Comparison of ENCODE assay signal across 1 cellular context in the genomic region with DNA sequence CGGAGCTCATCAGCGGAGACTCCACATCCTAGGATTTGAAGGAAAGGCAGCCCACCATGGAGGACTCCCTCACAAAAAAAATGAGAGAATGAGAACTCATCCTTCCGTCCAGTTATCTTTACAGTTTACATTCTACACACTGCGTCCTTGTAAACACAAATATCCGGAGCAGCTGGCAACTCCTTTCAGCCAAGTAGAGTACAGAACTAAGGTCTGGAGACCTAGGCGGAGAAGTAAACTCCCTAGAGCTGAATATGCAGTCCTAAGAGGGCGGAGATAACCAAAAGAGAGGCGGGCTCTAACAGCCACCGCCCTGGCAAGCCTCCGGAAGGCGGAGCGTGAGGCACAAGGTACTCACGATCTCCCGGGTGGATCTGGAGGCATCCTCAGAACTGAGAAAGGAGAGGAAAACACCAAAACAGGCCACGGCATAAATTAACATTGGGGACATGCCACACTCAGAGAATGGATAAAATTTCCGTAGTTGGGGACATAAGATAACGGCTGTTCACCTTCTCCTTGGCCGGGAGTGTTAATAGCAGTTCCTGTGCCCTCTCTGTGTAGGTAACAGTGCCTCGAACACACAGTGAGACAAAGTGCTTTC.
A peak's percentile ranks its signal among the peaks of the same experiment; 100 is the strongest.
TF ChIP-seq lines count a peak whose summit lies in the region.

No MANE protein-coding gene starts in this region.

TF ChIP-seq in HEK293, 187 proteins besides CTCF, POLR2A, EP300 and RAD21 (continued from another document and continues in another):
- TF ChIP-seq, protein P1, sequence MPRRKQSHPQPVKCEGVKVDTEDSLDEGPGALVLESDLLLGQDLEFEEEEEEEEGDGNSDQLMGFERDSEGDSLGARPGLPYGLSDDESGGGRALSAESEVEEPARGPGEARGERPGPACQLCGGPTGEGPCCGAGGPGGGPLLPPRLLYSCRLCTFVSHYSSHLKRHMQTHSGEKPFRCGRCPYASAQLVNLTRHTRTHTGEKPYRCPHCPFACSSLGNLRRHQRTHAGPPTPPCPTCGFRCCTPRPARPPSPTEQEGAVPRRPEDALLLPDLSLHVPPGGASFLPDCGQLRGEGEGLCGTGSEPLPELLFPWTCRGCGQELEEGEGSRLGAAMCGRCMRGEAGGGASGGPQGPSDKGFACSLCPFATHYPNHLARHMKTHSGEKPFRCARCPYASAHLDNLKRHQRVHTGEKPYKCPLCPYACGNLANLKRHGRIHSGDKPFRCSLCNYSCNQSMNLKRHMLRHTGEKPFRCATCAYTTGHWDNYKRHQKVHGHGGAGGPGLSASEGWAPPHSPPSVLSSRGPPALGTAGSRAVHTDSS (tag by site-specific recombination; IDR thresholded peaks at IDR 0.05) = no peak
- TF ChIP-seq SP7 (tag by site-specific recombination; IDR thresholded peaks at IDR 0.05) = 0 out of 2 replicates have a peak, but pooled peaks have one; percentile 35
- TF ChIP-seq ZNF596 (tag by site-specific recombination; IDR thresholded peaks at IDR 0.05) = no peak
- peak; percentile 56; the same call in 1 of the 2 replicates for TF ChIP-seq ZNF394 (tag by site-specific recombination; IDR thresholded peaks at IDR 0.05; ENCODE audit: borderline replicate concordance)
- TF ChIP-seq ZNF362 (tag by site-specific recombination; IDR thresholded peaks at IDR 0.05) = no peak
- TF ChIP-seq IKZF3 (tag by site-specific recombination; IDR thresholded peaks at IDR 0.05) = peak; percentile 81; the same call in 1 of the 2 replicates
- TF ChIP-seq ZNF2 (tag by site-specific recombination; IDR thresholded peaks at IDR 0.05) = peak; percentile 35; the same call in 1 of the 2 replicates
- TF ChIP-seq ZEB2 (tag by site-specific recombination; IDR thresholded peaks at IDR 0.05) = peak; percentile 52; the same call in 1 of the 2 replicates
- no peak for TF ChIP-seq ZFP41 (tag by site-specific recombination; IDR thresholded peaks at IDR 0.05; ENCODE audit: borderline replicate concordance)
- no peak for TF ChIP-seq ZFP37 (tag by site-specific recombination; IDR thresholded peaks at IDR 0.05)
- no peak for TF ChIP-seq ZFP3 (tag by site-specific recombination; IDR thresholded peaks at IDR 0.05; ENCODE audit: low read depth)
- TF ChIP-seq ZBTB17 (tag by site-specific recombination; IDR thresholded peaks at IDR 0.05) = peak; percentile 99
- peak; percentile 90 for TF ChIP-seq PRDM10 (tag by site-specific recombination; IDR thresholded peaks at IDR 0.05)
- no peak for TF ChIP-seq KLF1 (tag by site-specific recombination; IDR thresholded peaks at IDR 0.05)
- TF ChIP-seq ZNF433 (tag by site-specific recombination; IDR thresholded peaks at IDR 0.05; ENCODE audit: low read depth) = no peak
- TF ChIP-seq ZNF600 (tag by site-specific recombination; IDR thresholded peaks at IDR 0.05) = peak; percentile 87
- peak; percentile 62; the same call in 1 of the 2 replicates for TF ChIP-seq ZBTB7A (tag by site-specific recombination; IDR thresholded peaks at IDR 0.05; ENCODE audit: low read depth)
- 0 out of 2 replicates have a peak, but pooled peaks have one; percentile 44 for TF ChIP-seq KLF16 (tag by site-specific recombination; IDR thresholded peaks at IDR 0.05)
- no peak for TF ChIP-seq ZBTB21 (tag by site-specific recombination; IDR thresholded peaks at IDR 0.05)
- TF ChIP-seq ZNF555 (tag by site-specific recombination; conservative IDR thresholded peaks at IDR 0.05) = no peak
- no peak for TF ChIP-seq ZNF548 (tag by site-specific recombination; IDR thresholded peaks at IDR 0.05)
- TF ChIP-seq ZNF366 (tag by site-specific recombination; conservative IDR thresholded peaks at IDR 0.05) = peak; percentile 66
- TF ChIP-seq ZBTB1 (tag by site-specific recombination; IDR thresholded peaks at IDR 0.05) = no peak
- TF ChIP-seq ZSCAN23 (tag by site-specific recombination; IDR thresholded peaks at IDR 0.05) = no peak
- TF ChIP-seq GLIS1 (tag by site-specific recombination; IDR thresholded peaks at IDR 0.05) = peak; percentile 53; the same call in 1 of the 2 replicates
- peak; percentile 46 for TF ChIP-seq WT1 (tag by site-specific recombination; IDR thresholded peaks at IDR 0.05)
- peak; percentile 32; the same call in 1 of the 2 replicates for TF ChIP-seq ZNF639 (tag by site-specific recombination; IDR thresholded peaks at IDR 0.05)
- peak; percentile 31; the same call in 1 of the 2 replicates for TF ChIP-seq ZNF629 (tag by site-specific recombination; IDR thresholded peaks at IDR 0.05)
- peak; percentile 11; the same call in 1 of the 2 replicates for TF ChIP-seq ZNF660 (tag by site-specific recombination; IDR thresholded peaks at IDR 0.05)
- TF ChIP-seq GLIS2 (tag by site-specific recombination; IDR thresholded peaks at IDR 0.05) = no peak
- no peak for TF ChIP-seq ZNF510 (tag by site-specific recombination; IDR thresholded peaks at IDR 0.05; ENCODE audit: insufficient replicate concordance)
- TF ChIP-seq ZNF140 (tag by site-specific recombination; IDR thresholded peaks at IDR 0.05) = no peak
- no peak for TF ChIP-seq ZNF19 (tag by site-specific recombination; IDR thresholded peaks at IDR 0.05; ENCODE audit: low read depth)
- TF ChIP-seq, protein P2, sequence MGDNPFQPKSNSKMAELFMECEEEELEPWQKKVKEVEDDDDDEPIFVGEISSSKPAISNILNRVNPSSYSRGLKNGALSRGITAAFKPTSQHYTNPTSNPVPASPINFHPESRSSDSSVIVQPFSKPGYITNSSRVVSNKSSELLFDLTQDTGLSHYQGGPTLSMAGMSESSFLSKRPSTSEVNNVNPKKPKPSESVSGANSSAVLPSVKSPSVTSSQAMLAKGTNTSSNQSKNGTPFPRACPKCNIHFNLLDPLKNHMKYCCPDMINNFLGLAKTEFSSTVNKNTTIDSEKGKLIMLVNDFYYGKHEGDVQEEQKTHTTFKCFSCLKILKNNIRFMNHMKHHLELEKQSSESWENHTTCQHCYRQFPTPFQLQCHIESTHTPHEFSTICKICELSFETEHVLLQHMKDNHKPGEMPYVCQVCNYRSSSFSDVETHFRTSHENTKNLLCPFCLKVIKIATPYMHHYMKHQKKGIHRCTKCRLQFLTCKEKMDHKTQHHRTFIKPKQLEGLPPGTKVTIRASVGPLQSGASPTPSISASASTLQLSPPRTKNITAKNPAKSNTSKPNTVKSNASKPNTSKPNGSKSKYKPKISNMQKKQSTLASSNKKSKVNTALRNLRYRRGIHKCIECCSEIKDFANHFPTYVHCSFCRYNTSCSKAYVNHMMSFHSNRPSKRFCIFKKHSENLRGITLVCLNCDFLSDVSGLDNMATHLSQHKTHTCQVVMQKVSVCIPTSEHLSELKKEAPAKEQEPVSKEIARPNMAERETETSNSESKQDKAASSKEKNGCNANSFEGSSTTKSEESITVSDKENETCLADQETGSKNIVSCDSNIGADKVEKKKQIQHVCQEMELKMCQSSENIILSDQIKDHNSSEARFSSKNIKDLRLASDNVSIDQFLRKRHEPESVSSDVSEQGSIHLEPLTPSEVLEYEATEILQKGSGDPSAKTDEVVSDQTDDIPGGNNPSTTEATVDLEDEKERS (tag by site-specific recombination; IDR thresholded peaks at IDR 0.05) = no peak
- TF ChIP-seq AEBP2 (tag by site-specific recombination; IDR thresholded peaks at IDR 0.05; ENCODE audit: borderline replicate concordance) = no peak
- TF ChIP-seq, protein P3, sequence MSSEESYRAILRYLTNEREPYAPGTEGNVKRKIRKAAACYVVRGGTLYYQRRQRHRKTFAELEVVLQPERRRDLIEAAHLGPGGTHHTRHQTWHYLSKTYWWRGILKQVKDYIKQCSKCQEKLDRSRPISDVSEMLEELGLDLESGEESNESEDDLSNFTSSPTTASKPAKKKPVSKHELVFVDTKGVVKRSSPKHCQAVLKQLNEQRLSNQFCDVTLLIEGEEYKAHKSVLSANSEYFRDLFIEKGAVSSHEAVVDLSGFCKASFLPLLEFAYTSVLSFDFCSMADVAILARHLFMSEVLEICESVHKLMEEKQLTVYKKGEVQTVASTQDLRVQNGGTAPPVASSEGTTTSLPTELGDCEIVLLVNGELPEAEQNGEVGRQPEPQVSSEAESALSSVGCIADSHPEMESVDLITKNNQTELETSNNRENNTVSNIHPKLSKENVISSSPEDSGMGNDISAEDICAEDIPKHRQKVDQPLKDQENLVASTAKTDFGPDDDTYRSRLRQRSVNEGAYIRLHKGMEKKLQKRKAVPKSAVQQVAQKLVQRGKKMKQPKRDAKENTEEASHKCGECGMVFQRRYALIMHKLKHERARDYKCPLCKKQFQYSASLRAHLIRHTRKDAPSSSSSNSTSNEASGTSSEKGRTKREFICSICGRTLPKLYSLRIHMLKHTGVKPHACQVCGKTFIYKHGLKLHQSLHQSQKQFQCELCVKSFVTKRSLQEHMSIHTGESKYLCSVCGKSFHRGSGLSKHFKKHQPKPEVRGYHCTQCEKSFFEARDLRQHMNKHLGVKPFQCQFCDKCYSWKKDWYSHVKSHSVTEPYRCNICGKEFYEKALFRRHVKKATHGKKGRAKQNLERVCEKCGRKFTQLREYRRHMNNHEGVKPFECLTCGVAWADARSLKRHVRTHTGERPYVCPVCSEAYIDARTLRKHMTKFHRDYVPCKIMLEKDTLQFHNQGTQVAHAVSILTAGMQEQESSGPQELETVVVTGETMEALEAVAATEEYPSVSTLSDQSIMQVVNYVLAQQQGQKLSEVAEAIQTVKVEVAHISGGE (tag by site-specific recombination; conservative IDR thresholded peaks at IDR 0.05; ENCODE audit: low read depth) = peak; percentile 68
- TF ChIP-seq ZNF626 (tag by site-specific recombination; IDR thresholded peaks at IDR 0.05) = no peak
- TF ChIP-seq, protein P4, sequence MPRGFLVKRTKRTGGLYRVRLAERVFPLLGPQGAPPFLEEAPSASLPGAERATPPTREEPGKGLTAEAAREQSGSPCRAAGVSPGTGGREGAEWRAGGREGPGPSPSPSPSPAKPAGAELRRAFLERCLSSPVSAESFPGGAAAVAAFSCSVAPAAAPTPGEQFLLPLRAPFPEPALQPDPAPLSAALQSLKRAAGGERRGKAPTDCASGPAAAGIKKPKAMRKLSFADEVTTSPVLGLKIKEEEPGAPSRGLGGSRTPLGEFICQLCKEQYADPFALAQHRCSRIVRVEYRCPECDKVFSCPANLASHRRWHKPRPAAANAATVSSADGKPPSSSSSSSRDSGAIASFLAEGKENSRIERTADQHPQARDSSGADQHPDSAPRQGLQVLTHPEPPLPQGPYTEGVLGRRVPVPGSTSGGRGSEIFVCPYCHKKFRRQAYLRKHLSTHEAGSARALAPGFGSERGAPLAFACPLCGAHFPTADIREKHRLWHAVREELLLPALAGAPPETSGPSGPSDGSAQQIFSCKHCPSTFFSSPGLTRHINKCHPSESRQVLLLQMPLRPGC (tag by site-specific recombination; IDR thresholded peaks at IDR 0.05) = no peak
- TF ChIP-seq ZNF580 (tag by site-specific recombination; IDR thresholded peaks at IDR 0.05) = no peak
